ENCODE assay signal across 11 cellular contexts in the genomic region with DNA sequence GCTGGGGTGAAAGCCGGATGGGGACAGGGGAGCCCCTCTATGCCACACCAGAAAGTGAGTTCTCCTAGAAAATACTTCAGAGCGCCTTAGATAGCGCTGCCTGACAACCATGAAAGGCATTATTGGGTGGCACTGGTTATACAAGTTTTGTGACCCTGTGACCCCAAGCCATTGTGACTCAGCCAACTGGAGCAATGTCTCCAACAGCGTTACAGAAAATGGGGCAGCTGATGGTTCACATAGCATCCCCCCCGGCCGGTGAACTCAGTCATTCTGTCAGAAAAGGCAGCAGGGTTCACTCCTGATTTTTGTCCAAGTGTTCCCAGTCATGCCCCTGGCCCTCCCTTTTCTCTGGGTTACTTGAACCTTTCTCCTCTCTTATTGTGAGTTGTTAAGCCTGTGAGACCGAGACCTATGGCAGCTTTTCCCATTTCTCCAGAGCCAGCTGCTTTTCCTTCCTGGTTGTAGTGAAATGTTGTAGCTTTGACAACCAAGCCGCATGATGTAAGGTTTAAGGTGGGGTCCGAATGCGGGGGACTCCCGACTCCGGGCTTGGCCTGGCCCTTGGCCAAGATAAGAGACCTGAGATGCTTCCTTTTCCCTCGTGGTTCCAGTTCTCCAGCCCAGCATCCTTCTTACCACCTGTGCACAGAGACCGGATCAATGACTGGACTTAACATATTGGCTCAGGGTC. TPM values are rescaled to one million over a fixed set of nuclear protein-coding genes. Genes with fewer than 3 reads are reported as not detected.
A peak's percentile ranks its signal among the peaks of the same experiment; 100 is the strongest.
DNase-seq lines count a peak whose midpoint lies in the region; ATAC-seq and TF ChIP-seq lines count a peak whose summit lies in the region.
"Had no signal": no experiment of that assay in that cellular context is flagged by ENCODE, and none has a peak within 500 bp of the region (broad histone marks: within the 10 kb centered on the region; RNA-seq: fewer than 3 reads in every experiment).

No MANE protein-coding gene starts in this region.

- POLR2A ChIA-PET in WTC11 (lab: Charles Lee) = interaction anchor here (0.6 kb wide), 1 partner anchor 28 kb away, joined by 3 read pairs; no protein-coding TSS in a partner anchor

- no TSS peak for BruUV-seq in Calu3 (replicated peaks; lab: Mats Ljungman, UMichigan)

- peaks cover 24% of the 10 kb centered on the region for H3K36me3 Mint-ChIP-seq in Calu3 (ENCODE audit: insufficient read depth, unreplicated experiment)
- H3K36me3 Mint-ChIP-seq in WTC11 = peaks cover 56% of the 10 kb centered on the region
- H3K36me3 Mint-ChIP-seq: IgD-negative memory B cell had no signal

- H3K4me1 Mint-ChIP-seq in Calu3 (ENCODE audit: low read depth, unreplicated experiment) = peaks cover 37% of the 10 kb centered on the region
- peaks cover 58% of the 10 kb centered on the region for H3K4me1 Mint-ChIP-seq in WTC11

- TF ChIP-seq CTCF in Calu3 (IDR thresholded peaks at IDR 0.05; ENCODE audit: unreplicated experiment) = no peak
- no peak for TF ChIP-seq CTCF in WTC11 (IDR thresholded peaks at IDR 0.05)

- H3K9me3 ChIP-seq in iPS-15b (ENCODE audit: control insufficient read depth, insufficient read depth, low read length) = no peaks in the 10 kb centered on the region
- H3K9me3 ChIP-seq: BE2C had no signal

- intact Hi-C loops in Calu3 (cut with micrococcal nuclease; ENCODE audit: unreplicated experiment) = no loop called here

- H3K27me3 Mint-ChIP-seq in Calu3 (ENCODE audit: unreplicated experiment) (no peaks in the 10 kb centered on the region), WTC11 (ENCODE audit: low read depth) (no peaks in the 10 kb centered on the region)
- H3K27me3 Mint-ChIP-seq: activated T-cell treated with anti-CD3 and anti-CD28 coated beads, Interleukin-2, amount 50 U/mL, for 24 hours; IgD-negative memory B cell had no signal

- DNase-seq in Calu3 = peak; percentile 88
- DNase-seq in WTC11 (ENCODE audit: low spot score) = no peak
- peak; percentile 76 for DNase-seq in retina
- DNase-seq in SW 1271 (lab: John Stamatoyannopoulos, UW) = no peak
- DNase-seq in GM03348 (ENCODE audit: low spot score) = no peak
- DNase-seq in GF-D8 (lab: John Stamatoyannopoulos, UW) = no peak
- DNase-seq in left lobe of liver (ENCODE audit: low spot score) = no peak
- DNase-seq: activated T-cell treated with anti-CD3 and anti-CD28 coated beads, Interleukin-2, amount 50 U/mL, for 24 hours; BE2C had no signal

- H3K4me3 Mint-ChIP-seq in Calu3 (ENCODE audit: low read depth, unreplicated experiment) (no peak overlapping the region), WTC11 (no peak overlapping the region)
- H3K4me3 Mint-ChIP-seq: activated T-cell treated with anti-CD3 and anti-CD28 coated beads, Interleukin-2, amount 50 U/mL, for 24 hours; IgD-negative memory B cell had no signal

- peak overlapping the region; percentile 41 for H3K9ac ChIP-seq in iPS-15b (ENCODE audit: low read depth, low read length)

- no peaks in the 10 kb centered on the region for H3K4me1 ChIP-seq in iPS-15b (ENCODE audit: control insufficient read depth, insufficient read depth, low read length)

- peaks cover 22% of the 10 kb centered on the region for H3K36me3 ChIP-seq in iPS-15b (ENCODE audit: control insufficient read depth, insufficient read depth, low read length)

- H3K27ac Mint-ChIP-seq in Calu3 (ENCODE audit: unreplicated experiment) = peak overlapping the region; percentile 81
- H3K27ac Mint-ChIP-seq in WTC11 = peak overlapping the region; percentile 78
- H3K27ac Mint-ChIP-seq: activated T-cell treated with anti-CD3 and anti-CD28 coated beads, Interleukin-2, amount 50 U/mL, for 24 hours; IgD-negative memory B cell had no signal

- no peak overlapping the region for H3K4me3 ChIP-seq in iPS-15b (ENCODE audit: low read depth, low read length)

- H3K27me3 ChIP-seq in iPS-15b (ENCODE audit: control insufficient read depth, insufficient read depth, low read length) = no peaks in the 10 kb centered on the region
- H3K27me3 ChIP-seq: BE2C had no signal

- ATAC-seq in WTC11 = no peak
- ATAC-seq in left lobe of liver = no peak

- no peaks in the 10 kb centered on the region for H3K9me3 Mint-ChIP-seq in Calu3 (ENCODE audit: low read depth, unreplicated experiment)
- H3K9me3 Mint-ChIP-seq in WTC11 = no peaks in the 10 kb centered on the region
- H3K9me3 Mint-ChIP-seq: activated T-cell treated with anti-CD3 and anti-CD28 coated beads, Interleukin-2, amount 50 U/mL, for 24 hours; IgD-negative memory B cell had no signal

- CTCF ChIA-PET in Calu3 (lab: Charles Lee) = interaction anchor here (0.9 to 1.1 kb wide), 2 partner anchors 26 to 57 kb away, joined by 4 to 5 read pairs; no protein-coding TSS in a partner anchor
- CTCF ChIA-PET in WTC11 (lab: Charles Lee) = interaction anchor here (1.0 to 3.4 kb wide), 5 partner anchors 12 to 56 kb away, joined by 3 to 17 read pairs (median 3); no protein-coding TSS in a partner anchor

TF ChIP-seq in WTC11, 78 proteins besides CTCF, POLR2A, EP300 and RAD21:
- TF ChIP-seq, protein P1, sequence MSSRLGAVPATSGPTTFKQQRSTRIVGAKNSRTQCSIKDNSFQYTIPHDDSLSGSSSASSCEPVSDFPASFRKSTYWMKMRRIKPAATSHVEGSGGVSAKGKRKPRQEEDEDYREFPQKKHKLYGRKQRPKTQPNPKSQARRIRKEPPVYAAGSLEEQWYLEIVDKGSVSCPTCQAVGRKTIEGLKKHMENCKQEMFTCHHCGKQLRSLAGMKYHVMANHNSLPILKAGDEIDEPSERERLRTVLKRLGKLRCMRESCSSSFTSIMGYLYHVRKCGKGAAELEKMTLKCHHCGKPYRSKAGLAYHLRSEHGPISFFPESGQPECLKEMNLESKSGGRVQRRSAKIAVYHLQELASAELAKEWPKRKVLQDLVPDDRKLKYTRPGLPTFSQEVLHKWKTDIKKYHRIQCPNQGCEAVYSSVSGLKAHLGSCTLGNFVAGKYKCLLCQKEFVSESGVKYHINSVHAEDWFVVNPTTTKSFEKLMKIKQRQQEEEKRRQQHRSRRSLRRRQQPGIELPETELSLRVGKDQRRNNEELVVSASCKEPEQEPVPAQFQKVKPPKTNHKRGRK (CRISPR knock-in tag; IDR thresholded peaks at IDR 0.05; ENCODE audit: borderline replicate concordance) = no peak

RNA-seq across cellular contexts. Expression of a gene that starts 22.0 kb away (rescaled TPM):
- total RNA-seq in Calu3 (2022) (124 and 128 TPM in 2 replicates), WTC11 (2021) (241 to 260 TPM (median 251 TPM) in 3 replicates), left lobe of liver (21.2 TPM)

Comparison
In these comparisons a context has a peak if more than half of its experiments do, and no peak if none do; other contexts are left out.
1. DNase-seq: peak in Calu3 (single experiment) and retina (single experiment); none in WTC11 (single experiment), SW 1271 (0 of 2), GM03348 (single experiment), GF-D8 (single experiment) and left lobe of liver (single experiment).